ENCODE assay signal across 1 cellular context in genomic region chr11:118565062-118565461, GRCh38.
TF ChIP-seq lines count a peak whose summit lies in the region.

No MANE protein-coding gene starts in this region.

TF ChIP-seq in SK-N-SH, 30 proteins besides CTCF, POLR2A, EP300 and RAD21 (continued from another document):
- no peak for TF ChIP-seq PBX3 (IDR thresholded peaks at IDR 0.05)
- no peak for TF ChIP-seq GATA2 (CRISPR knock-in tag; IDR thresholded peaks at IDR 0.05)
- TF ChIP-seq NRF1 (IDR thresholded peaks at IDR 0.05; ENCODE audit: low read depth, low read length) = no peak
- TF ChIP-seq, protein P1, sequence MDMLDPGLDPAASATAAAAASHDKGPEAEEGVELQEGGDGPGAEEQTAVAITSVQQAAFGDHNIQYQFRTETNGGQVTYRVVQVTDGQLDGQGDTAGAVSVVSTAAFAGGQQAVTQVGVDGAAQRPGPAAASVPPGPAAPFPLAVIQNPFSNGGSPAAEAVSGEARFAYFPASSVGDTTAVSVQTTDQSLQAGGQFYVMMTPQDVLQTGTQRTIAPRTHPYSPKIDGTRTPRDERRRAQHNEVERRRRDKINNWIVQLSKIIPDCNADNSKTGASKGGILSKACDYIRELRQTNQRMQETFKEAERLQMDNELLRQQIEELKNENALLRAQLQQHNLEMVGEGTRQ (IDR thresholded peaks at IDR 0.05; ENCODE audit: borderline replicate concordance, low read depth, low read length) = no peak
